Comparison of ENCODE assay signal across 14 cellular contexts in the genomic region with DNA sequence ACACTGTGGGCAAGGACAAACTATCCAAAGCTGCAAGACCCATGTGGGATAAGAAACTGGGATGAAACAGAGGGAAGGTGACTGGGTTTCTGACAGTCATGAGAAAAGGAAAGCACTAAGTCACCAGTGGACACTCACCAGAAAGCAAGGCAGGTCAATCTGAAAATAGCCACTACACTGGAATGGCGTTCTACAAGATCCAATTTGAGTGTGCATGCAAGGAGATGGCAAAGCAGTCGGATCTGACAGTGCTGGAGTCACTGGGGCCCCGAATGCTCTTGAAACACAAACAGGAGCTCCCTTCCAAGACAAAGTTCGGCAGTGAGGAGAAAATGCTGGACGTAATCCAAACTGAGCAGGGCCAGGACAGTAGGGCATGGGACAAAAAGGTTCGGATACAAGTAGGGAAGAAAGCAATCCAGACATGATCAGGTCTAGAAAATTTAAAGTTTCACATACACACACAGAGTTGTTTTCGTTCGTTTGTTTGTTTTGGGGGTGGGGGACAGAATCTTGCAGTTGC.
"Had no signal": no experiment of that assay in that cellular context is flagged by ENCODE, and none has a peak within 500 bp of the region (broad histone marks: within the 10 kb centered on the region; RNA-seq: fewer than 3 reads in every experiment).

No MANE protein-coding gene starts in this region.

- H3K27me3 ChIP-seq: brain microvascular endothelial cell, gastroesophageal sphincter, spleen, upper lobe of left lung had no signal

- H3K9me3 Mint-ChIP-seq: activated naive CD4-positive, alpha-beta T cell treated with anti-CD3 and anti-CD28 coated beads for 36 hours had no signal

- DNase-seq: activated CD4-positive, alpha-beta T cell treated with anti-CD3 and anti-CD28 coated beads, Interleukin-2, amount 50 U/mL, for 1 hour; activated naive CD4-positive, alpha-beta T cell treated with anti-CD3 and anti-CD28 coated beads for 36 hours; activated T-cell treated with anti-CD3 and anti-CD28 coated beads, Interleukin-2, amount 50 U/mL, for 48 hours; brain microvascular endothelial cell; kidney; mesendoderm; right cardiac atrium; SHP77; spleen; stimulated activated CD4-positive, alpha-beta T cell treated with anti-CD3 and anti-CD28 coated beads, Interleukin-1b, Interleukin-23, amount 100 ng/mL, for 48 hours; stimulated activated naive CD4-positive, alpha-beta T cell; substantia nigra; upper lobe of left lung had no signal

- H3K4me3 Mint-ChIP-seq: activated naive CD4-positive, alpha-beta T cell treated with anti-CD3 and anti-CD28 coated beads for 36 hours had no signal

- H3K9me3 ChIP-seq: gastroesophageal sphincter, spleen, upper lobe of left lung had no signal

- H3K36me3 ChIP-seq: brain microvascular endothelial cell, gastroesophageal sphincter, spleen, upper lobe of left lung had no signal

- H3K27ac Mint-ChIP-seq: activated naive CD4-positive, alpha-beta T cell treated with anti-CD3 and anti-CD28 coated beads for 36 hours had no signal

- H3K4me3 ChIP-seq: gastroesophageal sphincter, spleen, upper lobe of left lung had no signal

- ATAC-seq: gastroesophageal sphincter, right cardiac atrium had no signal

- H3K27ac ChIP-seq: brain microvascular endothelial cell, gastroesophageal sphincter, spleen, upper lobe of left lung had no signal
